In the genomic region with DNA sequence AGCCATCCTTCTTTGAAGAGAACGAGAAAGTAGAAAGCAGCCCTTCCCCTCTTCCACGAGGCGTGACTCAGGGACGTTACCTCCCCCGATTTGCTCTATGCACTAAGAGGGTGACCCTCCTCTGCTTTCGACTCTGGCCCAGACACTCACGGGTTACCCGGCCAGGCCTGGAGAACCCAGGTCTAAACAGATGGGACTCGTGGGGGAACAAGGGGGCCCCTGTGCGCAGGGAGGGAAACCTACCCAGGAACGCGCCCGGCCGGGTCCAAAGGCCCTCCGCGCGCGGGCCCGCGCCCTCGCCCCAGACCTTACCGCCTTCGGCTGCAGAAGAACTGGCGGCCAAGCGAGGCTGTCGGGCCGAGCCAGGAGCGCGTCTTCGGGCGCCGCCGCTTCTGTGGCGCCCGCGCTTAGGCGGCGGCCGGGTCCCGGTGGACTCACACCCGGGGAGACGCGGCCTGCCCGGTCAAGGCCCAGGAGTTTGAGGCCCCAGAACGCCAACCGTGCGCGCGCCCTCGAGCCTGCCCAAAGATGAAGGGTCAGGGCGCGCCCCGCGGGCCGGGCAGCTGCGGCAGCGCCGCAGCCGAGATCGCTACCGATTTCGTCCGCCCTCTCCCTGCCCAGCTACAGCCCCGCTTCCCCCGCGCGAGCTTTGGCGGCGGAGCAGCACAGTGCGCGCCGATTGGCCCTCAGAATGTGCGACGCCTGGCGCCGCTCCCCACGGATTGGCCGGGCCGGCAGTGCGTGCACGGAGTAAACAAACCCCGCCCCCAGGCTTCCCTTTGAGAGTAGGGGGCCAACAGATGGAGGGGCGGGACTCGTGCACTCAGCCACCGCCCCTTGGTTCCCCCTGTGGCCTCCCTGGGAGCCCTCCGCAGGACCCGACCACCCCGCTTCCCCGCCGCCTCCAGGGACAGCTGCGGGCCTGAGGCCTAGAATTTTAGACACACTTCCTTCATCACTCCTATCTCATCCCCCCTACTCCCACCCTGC, we compare ENCODE assay signal across 8 cellular contexts. TPM values are rescaled to one million over a fixed set of nuclear protein-coding genes. Genes with fewer than 3 reads are reported as not detected.
A peak's percentile ranks its signal among the peaks of the same experiment; 100 is the strongest.
DNase-seq lines count a peak whose midpoint lies in the region; FAIRE-seq and TF ChIP-seq lines count a peak whose summit lies in the region.

TFDP2 (minus strand) TSS at position 674 of the 990 bp plus-strand sequence. CDS start 47,795 bp downstream, outside the sequence.

- H2AK5ac ChIP-seq in H9 (ENCODE audit: insufficient read length, low read length): no peak within 1 kb of the TSS

- H3K4me3 Mint-ChIP-seq in H9 (peak within 1 kb of the TSS; percentile 73 to 92), neural crest cell (peak within 1 kb of the TSS; percentile 89)

- no peak within 1 kb of the TSS for H2BK20ac ChIP-seq in H9 (ENCODE audit: low read depth, low read length, poor library complexity, severe bottlenecking)

- no peak for TF ChIP-seq CTCF in H9 (conservative IDR thresholded peaks at IDR 0.05)
- no peak for TF ChIP-seq CTCF in fibroblast of villous mesenchyme (IDR thresholded peaks at IDR 0.05; ENCODE audit: insufficient read depth, low read depth, low read length)
- no peak for TF ChIP-seq CTCF in neural crest cell (conservative IDR thresholded peaks at IDR 0.05)

- H3K36me3 Mint-ChIP-seq in H9 (ENCODE audit: insufficient read depth in 1 of 3, low read depth in 3 of 3) (no peaks in the 10 kb centered on the region), neural crest cell (ENCODE audit: low read depth) (no peaks in the 10 kb centered on the region)

- H3K9me3 ChIP-seq in H9 (ENCODE audit: control insufficient read depth, low read depth, low read length): no peaks in the 10 kb centered on the region
- no peaks in the 10 kb centered on the region for H3K9me3 ChIP-seq in stomach smooth muscle (ENCODE audit: control insufficient read depth in 2 of 2, low read length in 2 of 2)

- H2AFZ ChIP-seq in H9 (ENCODE audit: low read length): peak within 1 kb of the TSS; percentile 84

- DNase-seq in H9 (peak; percentile 96), M059J (ENCODE audit: low read depth) (peak; percentile 91), SHP77 treated with DMSO at 0.1 percent for 48 hours (lab: John Stamatoyannopoulos, UW) (peak; percentile 58), activated gamma-delta T cell treated with Interleukin-2 at 50 U/mL for 16 hours (peak; percentile 78), fibroblast of villous mesenchyme (ENCODE audit: low read depth) (peak; percentile 87), neural crest cell (ENCODE audit: low read depth, low spot score) (peak; percentile 88)

- H2BK120ac ChIP-seq in H9 (ENCODE audit: low read depth, low read length, poor library complexity, severe bottlenecking): peak within 1 kb of the TSS; percentile 73

- H3K27ac ChIP-seq in H9 (ENCODE audit: insufficient read length, low read depth, low read length) (no peak within 1 kb of the TSS), stomach smooth muscle (ENCODE audit: low read length) (peak within 1 kb of the TSS; percentile 76)

- H3K4me3 ChIP-seq in fibroblast of villous mesenchyme (ENCODE audit: low read depth, low read length): peak within 1 kb of the TSS; percentile 68
- peak within 1 kb of the TSS; percentile 88 for H3K4me3 ChIP-seq in stomach smooth muscle (ENCODE audit: low read length in 2 of 2)

- H3K9ac ChIP-seq in H9 (ENCODE audit: extremely low read depth, insufficient read length, low read length) (peak within 1 kb of the TSS; percentile 91), stomach smooth muscle (ENCODE audit: low read length in 2 of 2) (peak within 1 kb of the TSS; percentile 89 to 93)

- no peak within 1 kb of the TSS for H3K56ac ChIP-seq in H9 (ENCODE audit: insufficient read length, low read depth, low read length)

- H3K4me1 ChIP-seq in H9 (ENCODE audit: insufficient read depth, low read length) (no peaks in the 10 kb centered on the region), stomach smooth muscle (ENCODE audit: control insufficient read depth, insufficient read depth, low read length) (peaks cover 16% of the 10 kb centered on the region)

- H2BK15ac ChIP-seq in H9 (ENCODE audit: low read depth, low read length): no peak within 1 kb of the TSS

- peak within 1 kb of the TSS; percentile 90 for H3K18ac ChIP-seq in H9 (ENCODE audit: insufficient read length, low read depth, low read length)

- peak within 1 kb of the TSS in 2 of 3 experiments; percentile 49 to 60; a peak in 3 of 7 replicates for H3K27ac Mint-ChIP-seq in H9
- peak within 1 kb of the TSS; percentile 75 for H3K27ac Mint-ChIP-seq in neural crest cell (ENCODE audit: unreplicated experiment)

- H3K4ac ChIP-seq in H9 (ENCODE audit: low read depth, low read length): no peak within 1 kb of the TSS

- no peak within 1 kb of the TSS for H4K8ac ChIP-seq in H9 (replicated peaks; ENCODE audit: insufficient read length, low read depth, low read length)

- H3K79me2 ChIP-seq in H9 (ENCODE audit: insufficient read depth, low read length): no peaks in the 10 kb centered on the region

- peak within 1 kb of the TSS; percentile 30 for H2BK12ac ChIP-seq in H9 (ENCODE audit: insufficient read length, low read depth, low read length)

- H4K91ac ChIP-seq in H9 (ENCODE audit: insufficient read length, low read depth, low read length): peak within 1 kb of the TSS; percentile 65

- H3K36me3 ChIP-seq in stomach smooth muscle (ENCODE audit: control insufficient read depth in 2 of 2, insufficient read depth in 2 of 2, low read length in 2 of 2): no peaks in the 10 kb centered on the region

- no peaks in the 10 kb centered on the region for H4K20me1 ChIP-seq in H9 (ENCODE audit: control insufficient read depth, insufficient read depth, insufficient read length)

- H3K4me1 Mint-ChIP-seq in H9 (peaks cover 15% of the 10 kb centered on the region in 2 experiments), neural crest cell (peaks cover 19% of the 10 kb centered on the region)

- peak within 1 kb of the TSS; percentile 89 for H3K14ac ChIP-seq in H9 (ENCODE audit: insufficient read depth, low read length)

- no peaks in the 10 kb centered on the region for H3K79me1 ChIP-seq in H9 (ENCODE audit: insufficient read depth, low read depth, low read length, poor library complexity, severe bottlenecking)

- no peak within 1 kb of the TSS for H3T11ph ChIP-seq in H9 (ENCODE audit: low read length)

- H3K23ac ChIP-seq in H9 (ENCODE audit: insufficient read length, low read depth, low read length): no peak within 1 kb of the TSS

- H3K27me3 Mint-ChIP-seq in H9 (ENCODE audit: low read depth) (peaks cover 15% of the 10 kb centered on the region), neural crest cell (ENCODE audit: low read depth) (peaks cover 34% of the 10 kb centered on the region)

- peaks cover 12% of the 10 kb centered on the region for H3K23me2 ChIP-seq in H9 (ENCODE audit: insufficient read length, low read depth, low read length, poor library complexity, severe bottlenecking)

- peak; percentile 90 for FAIRE-seq in G401.6 (lab: Jason Lieb, UNC)

- H4K5ac ChIP-seq in H9 (ENCODE audit: insufficient read length, low read depth, low read length): peak within 1 kb of the TSS; percentile 94

- no peaks in the 10 kb centered on the region for H3K27me3 ChIP-seq in H9 (ENCODE audit: insufficient read depth, low read length)
- no peaks in the 10 kb centered on the region for H3K27me3 ChIP-seq in stomach smooth muscle (ENCODE audit: control insufficient read depth in 1 of 2, insufficient read depth in 2 of 2, low read length in 2 of 2)

- H3K9me3 Mint-ChIP-seq in H9: no peaks in the 10 kb centered on the region
- no peaks in the 10 kb centered on the region for H3K9me3 Mint-ChIP-seq in neural crest cell

- peak within 1 kb of the TSS; percentile 99 for H3K4me2 ChIP-seq in H9 (ENCODE audit: insufficient read depth, insufficient read length, low read length)

- no peak within 1 kb of the TSS for H2BK5ac ChIP-seq in H9 (ENCODE audit: insufficient read length, low read length)

- WGBS in H9 (ENCODE audit: extremely low coverage, insufficient read length, low lambda C conversion rate): no CpG with 5 or more reads among the region's 91 CpGs

RNA-seq across cellular contexts. Expression of gene TFDP2, which starts in this region (rescaled TPM):
- total RNA-seq in H9 (2021): 76.0 and 81.9 TPM in 2 replicates
- total RNA-seq in M059J (2014; rRNA removed; shearing (Covaris generic)): 59.0 and 91.1 TPM in 2 replicates
- 43.5 and 93.7 TPM in 2 replicates for total RNA-seq in fibroblast of villous mesenchyme
- 64.5 and 75.4 TPM in 2 replicates for total RNA-seq in neural crest cell
